In genomic region chr16:23423496-23424049, GRCh38 we compare ENCODE assay signal across 7 cellular contexts. TPM values are rescaled to one million over a fixed set of nuclear protein-coding genes. Genes with fewer than 3 reads are reported as not detected.
DNase-seq lines count a peak whose midpoint lies in the region; ATAC-seq, FAIRE-seq and TF ChIP-seq lines count a peak whose summit lies in the region.

No MANE protein-coding gene starts in this region.

- H3K27ac Mint-ChIP-seq in MCF 10A (ENCODE audit: low read depth, unreplicated experiment): peak overlapping the region; percentile 81

- in situ Hi-C loops in HepG2 (cut with HindIII; ENCODE audit: extremely low pct_ligation_motif_present, low pct_unique_long_range_greater_than_20kb): no loop called here
- in situ Hi-C loops in GM13977 (cut with MboI; ENCODE audit: low pct_unique_long_range_greater_than_20kb, low sequenced_read_pairs, unreplicated experiment): no loop called here

- no peaks in the 10 kb centered on the region for H3K27me3 Mint-ChIP-seq in MCF 10A (ENCODE audit: insufficient read depth, unreplicated experiment)

- H3K36me3 ChIP-seq in HepG2 (replicated peaks in 1 of 2; ENCODE audit: control insufficient read depth in 1 of 2, insufficient read depth in 2 of 2, low read length in 2 of 2) (peaks cover 3 to 20% of the 10 kb centered on the region in 2 experiments; a peak in 2 of 5 replicates), vagina (peaks cover 0 to 6% of the 10 kb centered on the region in 2 donors)

- no peak for TF ChIP-seq RAD21 in HepG2 (CRISPR knock-in tag; IDR thresholded peaks at IDR 0.05)

- DNase-seq in M059J (ENCODE audit: low read depth) (peak; percentile 98), MCF 10A (ENCODE audit: unreplicated experiment) (peak; percentile 99), HepG2 (ENCODE audit: low spot score) (peak; percentile 21), vagina (ENCODE audit: extremely low spot score in 2 of 2) (peak in 1 of 2 donors; percentile 96), MV-4-11 (lab: John Stamatoyannopoulos, UW) (no peak), GM13977 (ENCODE audit: low spot score) (no peak)
- DNase-seq in activated CD4-positive, alpha-beta T cell treated with anti-CD3 and anti-CD28 coated beads for 4 hours: no peak

- H2AFZ ChIP-seq in HepG2 (ENCODE audit: low read length): no peak overlapping the region

- CTCF ChIA-PET in MCF 10A (lab: Yijun Ruan, JAX) (interaction anchor here (0.6 to 4.8 kb wide), 11 partner anchors 11 to 379 kb away, joined by 3 to 81 read pairs (median 4); partner anchors contain the start of genes EARS2, SCNN1G and UBFD1), HepG2 (lab: Yijun Ruan, JAX; ENCODE audit: low intra/inter-chr PET ratio, low total read pairs) (interaction anchor here (1.4 kb wide), 1 partner anchor 12 kb away, joined by 3 read pairs; no protein-coding TSS in a partner anchor)

- H3K27ac ChIP-seq in HepG2 (ENCODE audit: extremely low read length, insufficient read depth, low read length) (no peak overlapping the region), vagina (peak overlapping the region; percentile 97)

- no peak for TF ChIP-seq CTCF in MCF 10A (IDR thresholded peaks at IDR 0.05; ENCODE audit: unreplicated experiment)
- no peak for TF ChIP-seq CTCF in HepG2 (CRISPR knock-in tag; IDR thresholded peaks at IDR 0.05)
- no peak for TF ChIP-seq CTCF in vagina (IDR thresholded peaks at IDR 0.05)
- no peak for TF ChIP-seq CTCF in GM13977 (IDR thresholded peaks at IDR 0.05; ENCODE audit: extremely low read depth, insufficient read depth, missing control alignments)

- H3K79me2 ChIP-seq in HepG2 (ENCODE audit: insufficient read depth, low read length): no peaks in the 10 kb centered on the region

- H3K36me3 Mint-ChIP-seq in MCF 10A (ENCODE audit: insufficient read depth, unreplicated experiment): peaks cover 17% of the 10 kb centered on the region

- H3K9me3 ChIP-seq in HepG2 (ENCODE audit: low read length) (no peaks in the 10 kb centered on the region), vagina (no peaks in the 10 kb centered on the region)

- peaks cover 23% of the 10 kb centered on the region for H3K4me1 Mint-ChIP-seq in MCF 10A (ENCODE audit: insufficient read depth, unreplicated experiment)

- no peaks in the 10 kb centered on the region for H3K9me3 Mint-ChIP-seq in MCF 10A (ENCODE audit: unreplicated experiment)

- H3K9ac ChIP-seq in HepG2 (ENCODE audit: insufficient read depth, low read depth, low read length): no peak overlapping the region

- intact Hi-C loops in MCF 10A (cut with micrococcal nuclease) (loop anchor here (5.0 kb wide), 1 partner anchor 166 kb away; no protein-coding TSS in a partner anchor), HepG2 (cut with micrococcal nuclease; ENCODE audit: unreplicated experiment) (no loop called here), vagina (cut with DNase I) (no loop called here)

- no TSS peak for BruUV-seq in MCF 10A (replicated peaks; lab: Mats Ljungman, UMichigan)
- no TSS peak for BruUV-seq in HepG2 (replicated peaks; lab: Mats Ljungman, UMichigan)

- H3K4me3 Mint-ChIP-seq in MCF 10A (ENCODE audit: unreplicated experiment): peak overlapping the region; percentile 54

- no peaks in the 10 kb centered on the region for H4K20me1 ChIP-seq in HepG2 (ENCODE audit: insufficient read depth, low read length)

- TF ChIP-seq POLR2A in HepG2 (IDR thresholded peaks at IDR 0.05; ENCODE audit: insufficient read depth in 1 of 2, low read depth in 2 of 2, low read length in 2 of 2) (no peak), vagina (IDR thresholded peaks at IDR 0.05) (no peak)

- H3K4me1 ChIP-seq in HepG2 (ENCODE audit: insufficient read depth, low read length) (no peaks in the 10 kb centered on the region), vagina (peaks cover 27% of the 10 kb centered on the region)

- POLR2A ChIA-PET in MCF 10A (lab: Yijun Ruan, JAX) (interaction anchor here (0.7 to 3.8 kb wide), 28 partner anchors 8 to 281 kb away, joined by 3 to 84 read pairs (median 8); partner anchors contain the start of genes COG7, SCNN1G and USP31), HepG2 (lab: Yijun Ruan, JAX) (no interaction called here)

- H3K4me3 ChIP-seq in HepG2 (replicated peaks in 1 of 3; ENCODE audit: insufficient read depth in 1 of 3, low read depth in 2 of 3, low read length in 3 of 3) (no peak overlapping the region), vagina (no peak overlapping the region)

- 88% methylated on average over 11 of the region's 11 CpGs for WGBS in HepG2 (ENCODE audit: low lambda C conversion rate)

- FAIRE-seq in HepG2 (lab: Jason Lieb, UNC): no peak

- H3K27me3 ChIP-seq in HepG2 (ENCODE audit: control insufficient read depth in 1 of 2, insufficient read depth in 2 of 2, low read length in 2 of 2) (no peaks in the 10 kb centered on the region), vagina (no peaks in the 10 kb centered on the region)

- ATAC-seq in HepG2: peak; percentile 71

- H3K4me2 ChIP-seq in HepG2 (ENCODE audit: low read depth, low read length): no peak overlapping the region

- TF ChIP-seq EP300 in HepG2 (IDR thresholded peaks at IDR 0.05; ENCODE audit: low read depth in 2 of 2, low read length in 2 of 2): no peak
- TF ChIP-seq EP300 in HepG2 (CRISPR knock-in tag; IDR thresholded peaks at IDR 0.05; ENCODE audit: borderline replicate concordance): no peak

TF ChIP-seq in HepG2, 621 proteins besides CTCF, POLR2A, EP300 and RAD21:
- TF ChIP-seq ATF6 (CRISPR knock-in tag; conservative IDR thresholded peaks at IDR 0.05) (no peak), MAFF (IDR thresholded peaks at IDR 0.05; ENCODE audit: low read depth, low read length) (peak; percentile 23; the same call in 1 of the 2 replicates), ZNF615 (CRISPR knock-in tag; IDR thresholded peaks at IDR 0.05; ENCODE audit: borderline replicate concordance) (no peak), FOSL2 (CRISPR knock-in tag; IDR thresholded peaks at IDR 0.05) (peak; percentile 73)

RNA-seq across cellular contexts. Expression of gene COG7, which starts 29.4 kb away (rescaled TPM):
- total RNA-seq in M059J (2014; rRNA removed; shearing (Covaris generic)): 20.6 and 30.5 TPM in 2 replicates
- total RNA-seq in MCF 10A (2022) (10.0 and 16.7 TPM in 2 replicates), HepG2 (2016; rRNA removed; fragmentation: Illumina TruSeq; extraction: Trizol) (12.6 and 15.4 TPM in 2 replicates), vagina (21.4 TPM)
- total RNA-seq in HepG2 (2016; cell fraction: cytosol; rRNA removed; fragmentation: Illumina TruSeq; extraction: Trizol; ENCODE audit: low read depth): 9.2 and 9.5 TPM in 2 replicates
- total RNA-seq in HepG2 (2016; cell fraction: insoluble cytoplasmic fraction; rRNA removed; fragmentation: Illumina TruSeq; extraction: Trizol): 14.1 and 14.7 TPM in 2 replicates
- total RNA-seq in HepG2 (2016; cell fraction: membrane; rRNA removed; fragmentation: Illumina TruSeq; extraction: Trizol): 8.1 and 9.4 TPM in 2 replicates
- 16.3 and 18.0 TPM in 2 replicates for total RNA-seq in HepG2 (2016; cell fraction: nucleus; rRNA removed; fragmentation: Illumina TruSeq; extraction: Trizol)
- polyA plus RNA-seq in HepG2 (2011; rRNA removed): 51.0 and 54.5 TPM in 2 replicates
- 32.5 and 55.6 TPM in 2 replicates for polyA plus RNA-seq in HepG2 (2011; cell fraction: cytosol; rRNA removed)
- 105 and 118 TPM in 2 replicates for polyA plus RNA-seq in HepG2 (2011; cell fraction: nucleus; rRNA removed)
- 18.4 and 20.0 TPM in 2 replicates for polyA plus RNA-seq in HepG2 (2012)
- 1.5 and 2.3 TPM in 2 replicates for polyA plus RNA-seq in HepG2 (2016; cell fraction: cytosol; fragmentation: Illumina TruSeq; extraction: Trizol; ENCODE audit: low read depth)
- polyA plus RNA-seq in HepG2 (2016; cell fraction: insoluble cytoplasmic fraction; fragmentation: Illumina TruSeq; extraction: Trizol; ENCODE audit: low read depth): 22.3 and 23.7 TPM in 2 replicates
- 3.7 and 4.9 TPM in 2 replicates for polyA plus RNA-seq in HepG2 (2016; cell fraction: membrane; fragmentation: Illumina TruSeq; extraction: Trizol; ENCODE audit: low read depth)
- polyA plus RNA-seq in HepG2 (2016; cell fraction: nucleus; fragmentation: Illumina TruSeq; extraction: Trizol; ENCODE audit: insufficient read depth, low read depth): 47.6 and 49.5 TPM in 2 replicates
- polyA minus RNA-seq in HepG2 (2011; rRNA and poly(A)+ RNA removed; ENCODE audit: low replicate concordance): 44.8 and 70.9 TPM in 2 replicates
- 14.6 and 17.4 TPM in 2 replicates for polyA minus RNA-seq in HepG2 (2011; cell fraction: cytosol; rRNA and poly(A)+ RNA removed)
- polyA minus RNA-seq in HepG2 (2011; cell fraction: nucleus; rRNA and poly(A)+ RNA removed): 42.8 and 50.6 TPM in 2 replicates

Comparison
In these comparisons a context has a peak if more than half of its experiments do, and no peak if none do; other contexts are left out.
1. DNase-seq: peak in M059J (single experiment), MCF 10A (single experiment) and HepG2 (single experiment); none in MV-4-11 (single experiment), GM13977 (single experiment) and activated CD4-positive, alpha-beta T cell treated with anti-CD3 and anti-CD28 coated beads for 4 hours (0 of 2).